In genomic region chr9:95757483-95757882, GRCh38 we compare ENCODE assay signal across 18 cellular contexts.
A peak's percentile ranks its signal among the peaks of the same experiment; 100 is the strongest.
DNase-seq lines count a peak whose midpoint lies in the region; ATAC-seq and TF ChIP-seq lines count a peak whose summit lies in the region.
"Had no signal": no experiment of that assay in that cellular context is flagged by ENCODE, and none has a peak within 500 bp of the region (broad histone marks: within the 10 kb centered on the region; RNA-seq: fewer than 3 reads in every experiment).

No MANE protein-coding gene starts in this region.

- TF ChIP-seq POLR2A in adrenal gland (IDR thresholded peaks at IDR 0.05): no peak

- WGBS in adrenal gland, 4 donors: 86 to 93% (median 87%) methylated on average over 5 of the region's 5 CpGs

- intact Hi-C loops in adrenal gland (cut with DNase I) (no loop called here), tibial artery (cut with DNase I; ENCODE audit: low total_unique reads) (no loop called here)

- no peak for DNase-seq in adrenal gland
- no peak for DNase-seq in tibial artery
- no peak for DNase-seq in activated T-cell treated with anti-CD3 and anti-CD28 coated beads, Interleukin-2, amount 50 U/mL, for 4 hours
- DNase-seq in NCI-H2081 treated with DMSO at 0.1 percent for 48 hours (lab: John Stamatoyannopoulos, UW): no peak
- no peak for DNase-seq in nephron progenitor cell
- DNase-seq: activated CD4-positive, alpha-beta T cell treated with anti-CD3 and anti-CD28 coated beads for 4 hours; activated gamma-delta T cell treated with Interleukin-2 at 50 U/mL for 16 hours; Caco-2; naive thymus-derived CD8-positive, alpha-beta T cell; NCI-H2081; NCI-H524 treated with DMSO at 0.1 percent for 48 hours; stimulated activated CD4-positive, alpha-beta T cell treated with anti-CD3 and anti-CD28 coated beads, Interleukin-15, amount 100 ng/mL, for 24 hours; stimulated activated naive CD4-positive, alpha-beta T cell treated with Interleukin-2 at 50 U/mL for 16 hours had no signal

- H3K4me3 ChIP-seq in adrenal gland (no peak overlapping the region), muscle layer of duodenum (ENCODE audit: low read depth in 1 of 2, low read length in 2 of 2) (no peak overlapping the region), tibial artery (no peak overlapping the region)

- no peak overlapping the region for H3K27ac Mint-ChIP-seq in nephron progenitor cell
- H3K27ac Mint-ChIP-seq: IgD-negative memory B cell; naive thymus-derived CD8-positive, alpha-beta T cell had no signal

- H3K9me3 Mint-ChIP-seq in activated T-cell treated with anti-CD3 and anti-CD28 coated beads, Interleukin-2, amount 50 U/mL, for 4 hours: no peaks in the 10 kb centered on the region
- H3K9me3 Mint-ChIP-seq in nephron progenitor cell: no peaks in the 10 kb centered on the region
- H3K9me3 Mint-ChIP-seq: IgD-negative memory B cell; naive thymus-derived CD8-positive, alpha-beta T cell had no signal

- H3K36me3 ChIP-seq in adrenal gland (replicated peaks in 1 of 2) (no peaks in the 10 kb centered on the region), muscle layer of duodenum (ENCODE audit: control insufficient read depth in 1 of 2, insufficient read depth in 2 of 2, low read length in 2 of 2) (no peaks in the 10 kb centered on the region), tibial artery (no peaks in the 10 kb centered on the region)

- H3K27me3 Mint-ChIP-seq in activated T-cell treated with anti-CD3 and anti-CD28 coated beads, Interleukin-2, amount 50 U/mL, for 4 hours (ENCODE audit: low read depth): peaks cover 2% of the 10 kb centered on the region
- peaks cover 36% of the 10 kb centered on the region for H3K27me3 Mint-ChIP-seq in nephron progenitor cell (ENCODE audit: low read depth, poor library complexity)
- H3K27me3 Mint-ChIP-seq: naive thymus-derived CD8-positive, alpha-beta T cell had no signal

- peak; percentile 34 for ATAC-seq in GM19468 (IDR thresholded peaks at IDR 0.05; ENCODE audit: extremely low read depth, unreplicated experiment)
- no peak for ATAC-seq in activated T-cell treated with anti-CD3 and anti-CD28 coated beads, Interleukin-2, amount 50 U/mL, for 4 hours
- ATAC-seq: naive thymus-derived CD8-positive, alpha-beta T cell; PC-3 had no signal

- H3K4me1 Mint-ChIP-seq in activated T-cell treated with anti-CD3 and anti-CD28 coated beads, Interleukin-2, amount 50 U/mL, for 4 hours (ENCODE audit: low read depth): no peaks in the 10 kb centered on the region
- peaks cover 33% of the 10 kb centered on the region for H3K4me1 Mint-ChIP-seq in nephron progenitor cell

- TF ChIP-seq CTCF in adrenal gland (IDR thresholded peaks at IDR 0.05): no peak
- no peak for TF ChIP-seq CTCF in tibial artery (IDR thresholded peaks at IDR 0.05)
- no peak for TF ChIP-seq CTCF in nephron progenitor cell (IDR thresholded peaks at IDR 0.05)

- H3K27me3 ChIP-seq in adrenal gland (no peaks in the 10 kb centered on the region), muscle layer of duodenum (ENCODE audit: low read depth, low read length) (no peaks in the 10 kb centered on the region), tibial artery (no peaks in the 10 kb centered on the region)

- H3K9me3 ChIP-seq in adrenal gland (replicated peaks in 1 of 3) (no peaks in the 10 kb centered on the region), muscle layer of duodenum (ENCODE audit: control insufficient read depth in 1 of 2, low read length in 2 of 2) (no peaks in the 10 kb centered on the region), tibial artery (no peaks in the 10 kb centered on the region)
- H3K9me3 ChIP-seq: Caco-2 had no signal

- peak overlapping the region in 4 of 5 donors; percentile 29 to 74 (median 42) for H3K27ac ChIP-seq in adrenal gland
- peak overlapping the region; percentile 32 for H3K27ac ChIP-seq in muscle layer of duodenum (ENCODE audit: low read length)
- H3K27ac ChIP-seq in tibial artery: peak overlapping the region; percentile 45 to 73
- H3K27ac ChIP-seq: epithelial cell of prostate had no signal

- H3K36me3 Mint-ChIP-seq in activated T-cell treated with anti-CD3 and anti-CD28 coated beads, Interleukin-2, amount 50 U/mL, for 4 hours (ENCODE audit: insufficient read depth): no peaks in the 10 kb centered on the region
- H3K36me3 Mint-ChIP-seq in nephron progenitor cell (ENCODE audit: low read depth): no peaks in the 10 kb centered on the region
- H3K36me3 Mint-ChIP-seq: IgD-negative memory B cell had no signal

- H3K4me3 Mint-ChIP-seq in activated T-cell treated with anti-CD3 and anti-CD28 coated beads, Interleukin-2, amount 50 U/mL, for 4 hours: no peak overlapping the region
- no peak overlapping the region for H3K4me3 Mint-ChIP-seq in nephron progenitor cell
- H3K4me3 Mint-ChIP-seq: IgD-negative memory B cell; naive thymus-derived CD8-positive, alpha-beta T cell had no signal

- H3K4me1 ChIP-seq in adrenal gland (replicated peaks in 1 of 2) (peaks cover 32 to 50% of the 10 kb centered on the region in 2 donors), muscle layer of duodenum (ENCODE audit: control insufficient read depth in 1 of 2, insufficient read depth in 2 of 2, low read length in 2 of 2) (peaks cover 0 to 13% of the 10 kb centered on the region in 2 donors), tibial artery (peaks cover 0 to 56% (median 37%) of the 10 kb centered on the region in 4 donors)
- H3K4me1 ChIP-seq: Caco-2 had no signal
